14 cellular contexts compared by ENCODE assay signal in the genomic region with DNA sequence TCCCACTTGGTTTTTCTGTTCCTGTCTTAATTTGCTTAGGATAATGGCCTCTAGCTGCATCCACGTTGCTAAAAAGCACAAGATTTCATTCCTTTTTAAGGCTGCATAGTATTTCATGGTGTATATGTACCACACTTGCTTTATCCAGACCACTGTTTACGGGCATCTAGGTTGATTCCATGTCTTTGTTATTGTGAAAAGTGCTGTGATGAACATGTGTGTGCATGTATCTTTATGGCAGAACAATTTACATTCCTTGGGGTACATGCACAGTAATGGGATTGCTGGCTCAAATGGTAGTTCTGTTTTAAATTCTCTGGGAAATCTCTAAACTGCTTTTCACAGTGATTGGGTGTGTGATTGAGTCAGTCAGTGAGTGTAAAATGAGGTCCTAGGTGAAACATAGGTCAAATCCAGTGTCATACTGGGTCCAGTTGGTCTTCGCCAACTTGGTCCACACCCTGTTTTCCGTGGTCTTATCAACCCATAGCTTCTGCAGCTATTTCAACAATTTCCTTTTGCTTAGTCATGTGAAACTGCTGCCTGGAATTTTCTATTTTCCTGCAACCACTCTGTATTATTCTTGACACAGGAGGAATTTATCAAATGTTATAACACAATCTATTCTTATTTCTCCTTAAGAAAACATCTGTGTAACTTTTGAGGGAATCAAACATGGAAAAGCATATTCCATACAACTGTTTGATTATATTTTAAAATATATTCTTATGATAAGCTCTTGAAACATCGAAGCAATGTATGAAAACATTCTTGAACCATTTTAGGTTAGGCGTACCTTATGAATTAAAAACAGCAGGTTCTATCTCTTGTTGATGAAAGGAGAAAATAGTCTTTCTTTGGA.
DNase-seq lines count a peak whose midpoint lies in the region; ATAC-seq and TF ChIP-seq lines count a peak whose summit lies in the region.
"Had no signal": no experiment of that assay in that cellular context is flagged by ENCODE, and none has a peak within 500 bp of the region (broad histone marks: within the 10 kb centered on the region; RNA-seq: fewer than 3 reads in every experiment).

No MANE protein-coding gene starts in this region.

- intact Hi-C loops in left lung (cut with DNase I), result no loop called here
- intact Hi-C loops in uterus (cut with DNase I; ENCODE audit: low total_unique reads), result no loop called here

- H3K36me3 Mint-ChIP-seq in chondrocyte (ENCODE audit: low read depth), result no peaks in the 10 kb centered on the region
- H3K36me3 Mint-ChIP-seq: IgD-negative memory B cell had no signal

- H3K27ac ChIP-seq in left lung (no peak overlapping the region), uterus (no peak overlapping the region)
- H3K27ac ChIP-seq: neutrophil had no signal

- H3K4me3 ChIP-seq in MG63 (no peak overlapping the region), left lung (no peak overlapping the region), uterus (no peak overlapping the region)

- DNase-seq in AG20443 (ENCODE audit: low spot score) (peak; percentile 31), MG63 (peak; percentile 77), chondrocyte (ENCODE audit: low spot score) (no peak), left lung (no peak), COR-L47 (lab: John Stamatoyannopoulos, UW) (no peak), midbrain (lab: John Stamatoyannopoulos, UW) (no peak), uterus (no peak)
- DNase-seq: DMS79, head of caudate nucleus, mammary epithelial cell, NCI-H187 treated with DMSO at 0.1 percent for 48 hours had no signal

- peak overlapping the region; percentile 91 for H3K27ac Mint-ChIP-seq in chondrocyte (ENCODE audit: unreplicated experiment)
- H3K27ac Mint-ChIP-seq: IgD-negative memory B cell had no signal

- H3K9me3 ChIP-seq in MG63 (peaks cover 7% of the 10 kb centered on the region), left lung (peaks cover 0 to 1% of the 10 kb centered on the region in 2 donors), uterus (no peaks in the 10 kb centered on the region)
- H3K9me3 ChIP-seq: neutrophil had no signal

- TF ChIP-seq CTCF in chondrocyte (IDR thresholded peaks at IDR 0.05) (no peak), left lung (IDR thresholded peaks at IDR 0.05) (no peak), uterus (IDR thresholded peaks at IDR 0.05) (no peak)

- H3K36me3 ChIP-seq in MG63, result no peaks in the 10 kb centered on the region
- H3K36me3 ChIP-seq in left lung, result no peaks in the 10 kb centered on the region
- H3K36me3 ChIP-seq in uterus, result no peaks in the 10 kb centered on the region
- H3K36me3 ChIP-seq: neutrophil had no signal

- H3K27me3 Mint-ChIP-seq in chondrocyte (ENCODE audit: low read depth), result no peaks in the 10 kb centered on the region
- H3K27me3 Mint-ChIP-seq: IgD-negative memory B cell had no signal

- no peak for TF ChIP-seq POLR2A in uterus (IDR thresholded peaks at IDR 0.05)

- no peak overlapping the region for H3K4me3 Mint-ChIP-seq in chondrocyte (ENCODE audit: unreplicated experiment)
- H3K4me3 Mint-ChIP-seq: IgD-negative memory B cell had no signal

- peak; percentile 58 for ATAC-seq in left lung
- ATAC-seq in GM21737 (IDR thresholded peaks at IDR 0.05; ENCODE audit: unreplicated experiment), result no peak

- no peaks in the 10 kb centered on the region for H3K27me3 ChIP-seq in MG63
- H3K27me3 ChIP-seq in left lung, result no peaks in the 10 kb centered on the region
- no peaks in the 10 kb centered on the region for H3K27me3 ChIP-seq in uterus
- H3K27me3 ChIP-seq: neutrophil had no signal

- H3K4me1 Mint-ChIP-seq in chondrocyte (ENCODE audit: low read depth), result peaks cover 51% of the 10 kb centered on the region
- H3K4me1 Mint-ChIP-seq: IgD-negative memory B cell had no signal

- H3K9me3 Mint-ChIP-seq in chondrocyte (ENCODE audit: low read depth), result peaks cover 10% of the 10 kb centered on the region

- H3K4me1 ChIP-seq in left lung (no peaks in the 10 kb centered on the region), uterus (no peaks in the 10 kb centered on the region)

Comparison
In these comparisons a context has a peak if more than half of its experiments do, and no peak if none do; other contexts are left out.
1. DNase-seq: peak in AG20443 (single experiment) and MG63 (single experiment); none in chondrocyte (single experiment), left lung (0 of 2), COR-L47 (single experiment), midbrain (single experiment) and uterus (0 of 2).